Comparison of ENCODE assay signal across 8 cellular contexts in genomic region chr1:44739361-44740178, GRCh38. TPM values are rescaled to one million over a fixed set of nuclear protein-coding genes. Genes with fewer than 3 reads are reported as not detected.
DNase-seq lines count a peak whose midpoint lies in the region; ATAC-seq and TF ChIP-seq lines count a peak whose summit lies in the region.

KIF2C (plus strand) TSS chr1:44739837; CDS start chr1:44739933, 96 bp downstream.

- DNase-seq in GM13976 (ENCODE audit: low spot score), result peak; percentile 99
- peak; percentile 80 for DNase-seq in NCI-H146 treated with DMSO at 0.1 percent for 48 hours (lab: John Stamatoyannopoulos, UW; ENCODE audit: unreplicated experiment)
- peak; percentile 91 for DNase-seq in amniotic stem cell (lab: John Stamatoyannopoulos, UW)
- peak; percentile 97 for DNase-seq in left cardiac atrium
- DNase-seq in posterior vena cava (ENCODE audit: low spot score), result peak; percentile 99
- peak; percentile 97 for DNase-seq in ureter (ENCODE audit: low spot score)

- ATAC-seq in HG02870 (IDR thresholded peaks at IDR 0.05; ENCODE audit: unreplicated experiment) (peak; percentile 95), left cardiac atrium (peak; percentile 100)

- TF ChIP-seq CTCF in GM13976 (IDR thresholded peaks at IDR 0.05; ENCODE audit: borderline replicate concordance, control extremely low read depth, extremely low read depth, insufficient read depth, missing control alignments), result no peak

- intact Hi-C loops in T-helper 1 cell treated with Interleukin-12 subunit alpha and Interleukin-12 subunit beta and Interleukin-4 antibody, amounts not matched to agents 30 ng/mL and 1 ng/mL, for 36 hours (cut with micrococcal nuclease), result loop anchor here (1.0 to 2.0 kb wide), 11 partner anchors 8 to 947 kb away; partner anchors contain the start of genes AKR1A1, ARMH1, GPBP1L1 and MUTYH
- intact Hi-C loops in left cardiac atrium (cut with DNase I) (no loop called here), posterior vena cava (cut with DNase I) (no loop called here)

- in situ Hi-C loops in GM13976 (cut with MboI; ENCODE audit: low sequenced_read_pairs, unreplicated experiment), result no loop called here

RNA-seq across cellular contexts. Expression of gene KIF2C, which starts in this region (rescaled TPM):
- total RNA-seq in T-helper 1 cell treated with Interleukin-12 subunit alpha and Interleukin-12 subunit beta and Interleukin-4 antibody, amounts not matched to agents 30 ng/mL and 1 ng/mL, for 36 hours, result 70.5 and 74.9 TPM in 2 replicates
- total RNA-seq in left cardiac atrium, result 1 to 10 TPM; 1.2 TPM
- under 1 TPM; 0.43 to 0.93 TPM for total RNA-seq in posterior vena cava
- 3.5 TPM for total RNA-seq in ureter

Comparison
In these comparisons a context has a peak if more than half of its experiments do, and no peak if none do; other contexts are left out.
1. Peak in every context shown above with its lines: DNase-seq and ATAC-seq.
2. RNA of gene KIF2C (total RNA-seq): 70.5 to 74.9 TPM in T-helper 1 cell treated with Interleukin-12 subunit alpha and Interleukin-12 subunit beta and Interleukin-4 antibody, amounts not matched to agents 30 ng/mL and 1 ng/mL, for 36 hours; 3.5 TPM in ureter (single experiment), 1.2 TPM in left cardiac atrium and 0.43 to 0.93 TPM in posterior vena cava; every median in the first group is over 10 times any median in the second.
3. Peak in DNase-seq in posterior vena cava; RNA of the gene not detected or under 1 TPM.